1 cellular context compared by ENCODE assay signal in the genomic region with DNA sequence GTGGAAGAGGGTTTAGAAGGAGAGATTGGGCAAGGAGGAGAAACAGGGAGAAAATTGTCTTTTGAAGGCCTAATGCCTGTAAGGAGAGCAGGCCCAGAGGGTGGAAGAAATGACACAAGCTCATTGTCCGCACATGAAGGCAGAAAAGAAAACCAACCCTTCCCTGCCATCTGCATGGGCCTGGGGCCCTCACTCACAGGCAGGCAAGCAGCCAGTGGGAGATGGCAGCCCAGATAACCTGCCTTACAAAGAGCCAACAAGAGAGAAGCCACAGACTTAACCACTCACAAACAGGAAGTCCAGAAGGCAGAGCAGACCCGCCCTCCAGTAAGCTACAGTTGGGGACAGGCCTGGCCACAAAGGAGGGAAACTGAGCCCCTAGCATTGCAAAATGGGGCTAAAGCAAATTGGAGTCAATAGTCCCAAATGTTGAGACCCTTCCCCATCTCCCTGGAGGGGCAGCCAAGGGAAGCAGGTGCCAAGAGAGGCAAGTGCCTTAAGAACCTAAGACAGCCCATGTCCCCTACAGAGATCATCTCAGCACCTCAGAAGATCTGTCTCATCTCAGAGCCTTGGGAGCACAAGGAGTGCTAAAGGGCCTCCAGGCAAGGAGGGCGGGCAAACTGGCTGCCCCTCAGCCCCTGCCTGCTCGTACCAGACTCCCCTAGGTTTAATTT.
A peak's percentile ranks its signal among the peaks of the same experiment; 100 is the strongest.
TF ChIP-seq lines count a peak whose summit lies in the region.

No MANE protein-coding gene starts in this region.

TF ChIP-seq in K562, 482 proteins besides CTCF, POLR2A, EP300 and RAD21 (continued from another document and continues in another):
- TF ChIP-seq, protein P1, sequence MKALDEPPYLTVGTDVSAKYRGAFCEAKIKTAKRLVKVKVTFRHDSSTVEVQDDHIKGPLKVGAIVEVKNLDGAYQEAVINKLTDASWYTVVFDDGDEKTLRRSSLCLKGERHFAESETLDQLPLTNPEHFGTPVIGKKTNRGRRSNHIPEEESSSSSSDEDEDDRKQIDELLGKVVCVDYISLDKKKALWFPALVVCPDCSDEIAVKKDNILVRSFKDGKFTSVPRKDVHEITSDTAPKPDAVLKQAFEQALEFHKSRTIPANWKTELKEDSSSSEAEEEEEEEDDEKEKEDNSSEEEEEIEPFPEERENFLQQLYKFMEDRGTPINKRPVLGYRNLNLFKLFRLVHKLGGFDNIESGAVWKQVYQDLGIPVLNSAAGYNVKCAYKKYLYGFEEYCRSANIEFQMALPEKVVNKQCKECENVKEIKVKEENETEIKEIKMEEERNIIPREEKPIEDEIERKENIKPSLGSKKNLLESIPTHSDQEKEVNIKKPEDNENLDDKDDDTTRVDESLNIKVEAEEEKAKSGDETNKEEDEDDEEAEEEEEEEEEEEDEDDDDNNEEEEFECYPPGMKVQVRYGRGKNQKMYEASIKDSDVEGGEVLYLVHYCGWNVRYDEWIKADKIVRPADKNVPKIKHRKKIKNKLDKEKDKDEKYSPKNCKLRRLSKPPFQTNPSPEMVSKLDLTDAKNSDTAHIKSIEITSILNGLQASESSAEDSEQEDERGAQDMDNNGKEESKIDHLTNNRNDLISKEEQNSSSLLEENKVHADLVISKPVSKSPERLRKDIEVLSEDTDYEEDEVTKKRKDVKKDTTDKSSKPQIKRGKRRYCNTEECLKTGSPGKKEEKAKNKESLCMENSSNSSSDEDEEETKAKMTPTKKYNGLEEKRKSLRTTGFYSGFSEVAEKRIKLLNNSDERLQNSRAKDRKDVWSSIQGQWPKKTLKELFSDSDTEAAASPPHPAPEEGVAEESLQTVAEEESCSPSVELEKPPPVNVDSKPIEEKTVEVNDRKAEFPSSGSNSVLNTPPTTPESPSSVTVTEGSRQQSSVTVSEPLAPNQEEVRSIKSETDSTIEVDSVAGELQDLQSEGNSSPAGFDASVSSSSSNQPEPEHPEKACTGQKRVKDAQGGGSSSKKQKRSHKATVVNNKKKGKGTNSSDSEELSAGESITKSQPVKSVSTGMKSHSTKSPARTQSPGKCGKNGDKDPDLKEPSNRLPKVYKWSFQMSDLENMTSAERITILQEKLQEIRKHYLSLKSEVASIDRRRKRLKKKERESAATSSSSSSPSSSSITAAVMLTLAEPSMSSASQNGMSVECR (CRISPR knock-in tag; IDR thresholded peaks at IDR 0.05): 0 out of 2 replicates have a peak, but pooled peaks have one; percentile 14
- TF ChIP-seq, protein P2, sequence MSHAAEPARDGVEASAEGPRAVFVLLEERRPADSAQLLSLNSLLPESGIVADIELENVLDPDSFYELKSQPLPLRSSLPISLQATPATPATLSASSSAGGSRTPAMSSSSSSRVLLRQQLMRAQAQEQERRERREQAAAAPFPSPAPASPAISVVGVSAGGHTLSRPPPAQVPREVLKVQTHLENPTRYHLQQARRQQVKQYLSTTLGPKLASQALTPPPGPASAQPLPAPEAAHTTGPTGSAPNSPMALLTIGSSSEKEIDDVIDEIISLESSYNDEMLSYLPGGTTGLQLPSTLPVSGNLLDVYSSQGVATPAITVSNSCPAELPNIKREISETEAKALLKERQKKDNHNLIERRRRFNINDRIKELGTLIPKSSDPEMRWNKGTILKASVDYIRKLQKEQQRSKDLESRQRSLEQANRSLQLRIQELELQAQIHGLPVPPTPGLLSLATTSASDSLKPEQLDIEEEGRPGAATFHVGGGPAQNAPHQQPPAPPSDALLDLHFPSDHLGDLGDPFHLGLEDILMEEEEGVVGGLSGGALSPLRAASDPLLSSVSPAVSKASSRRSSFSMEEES (CRISPR knock-in tag; IDR thresholded peaks at IDR 0.05): no peak
- TF ChIP-seq ZBTB11 (CRISPR knock-in tag; IDR thresholded peaks at IDR 0.05): no peak; a peak in 1 of 6 replicates
- peak in 1 of 2 experiments; percentile 46; a peak in 1 of 4 replicates for TF ChIP-seq TBL1XR1 (IDR thresholded peaks at IDR 0.05; ENCODE audit: low read length in 2 of 2)
- peak; percentile 61 for TF ChIP-seq SUPT5H (IDR thresholded peaks at IDR 0.05)
- peak; percentile 74 for TF ChIP-seq SOX6 (IDR thresholded peaks at IDR 0.05)
- no peak for TF ChIP-seq ZFP30 (CRISPR knock-in tag; IDR thresholded peaks at IDR 0.05; ENCODE audit: borderline replicate concordance)
- TF ChIP-seq MTA1 (IDR thresholded peaks at IDR 0.05; ENCODE audit: borderline replicate concordance): peak; percentile 36; the same call in 1 of the 2 replicates
- peak in 1 of 2 experiments; percentile 50; a peak in 1 of 4 replicates for TF ChIP-seq SRF (CRISPR knock-in tag; IDR thresholded peaks at IDR 0.05)
- TF ChIP-seq ZNF644 (tag; IDR thresholded peaks at IDR 0.05; ENCODE audit: low read depth): peak; percentile 40
- TF ChIP-seq, protein P3, sequence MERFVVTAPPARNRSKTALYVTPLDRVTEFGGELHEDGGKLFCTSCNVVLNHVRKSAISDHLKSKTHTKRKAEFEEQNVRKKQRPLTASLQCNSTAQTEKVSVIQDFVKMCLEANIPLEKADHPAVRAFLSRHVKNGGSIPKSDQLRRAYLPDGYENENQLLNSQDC (CRISPR knock-in tag; IDR thresholded peaks at IDR 0.05): no peak
- TF ChIP-seq ZNF146 (CRISPR knock-in tag; IDR thresholded peaks at IDR 0.05; ENCODE audit: unreplicated experiment): no peak
- TF ChIP-seq SFPQ (IDR thresholded peaks at IDR 0.05; ENCODE audit: low read depth, low read length): no peak
- TF ChIP-seq, protein P4, sequence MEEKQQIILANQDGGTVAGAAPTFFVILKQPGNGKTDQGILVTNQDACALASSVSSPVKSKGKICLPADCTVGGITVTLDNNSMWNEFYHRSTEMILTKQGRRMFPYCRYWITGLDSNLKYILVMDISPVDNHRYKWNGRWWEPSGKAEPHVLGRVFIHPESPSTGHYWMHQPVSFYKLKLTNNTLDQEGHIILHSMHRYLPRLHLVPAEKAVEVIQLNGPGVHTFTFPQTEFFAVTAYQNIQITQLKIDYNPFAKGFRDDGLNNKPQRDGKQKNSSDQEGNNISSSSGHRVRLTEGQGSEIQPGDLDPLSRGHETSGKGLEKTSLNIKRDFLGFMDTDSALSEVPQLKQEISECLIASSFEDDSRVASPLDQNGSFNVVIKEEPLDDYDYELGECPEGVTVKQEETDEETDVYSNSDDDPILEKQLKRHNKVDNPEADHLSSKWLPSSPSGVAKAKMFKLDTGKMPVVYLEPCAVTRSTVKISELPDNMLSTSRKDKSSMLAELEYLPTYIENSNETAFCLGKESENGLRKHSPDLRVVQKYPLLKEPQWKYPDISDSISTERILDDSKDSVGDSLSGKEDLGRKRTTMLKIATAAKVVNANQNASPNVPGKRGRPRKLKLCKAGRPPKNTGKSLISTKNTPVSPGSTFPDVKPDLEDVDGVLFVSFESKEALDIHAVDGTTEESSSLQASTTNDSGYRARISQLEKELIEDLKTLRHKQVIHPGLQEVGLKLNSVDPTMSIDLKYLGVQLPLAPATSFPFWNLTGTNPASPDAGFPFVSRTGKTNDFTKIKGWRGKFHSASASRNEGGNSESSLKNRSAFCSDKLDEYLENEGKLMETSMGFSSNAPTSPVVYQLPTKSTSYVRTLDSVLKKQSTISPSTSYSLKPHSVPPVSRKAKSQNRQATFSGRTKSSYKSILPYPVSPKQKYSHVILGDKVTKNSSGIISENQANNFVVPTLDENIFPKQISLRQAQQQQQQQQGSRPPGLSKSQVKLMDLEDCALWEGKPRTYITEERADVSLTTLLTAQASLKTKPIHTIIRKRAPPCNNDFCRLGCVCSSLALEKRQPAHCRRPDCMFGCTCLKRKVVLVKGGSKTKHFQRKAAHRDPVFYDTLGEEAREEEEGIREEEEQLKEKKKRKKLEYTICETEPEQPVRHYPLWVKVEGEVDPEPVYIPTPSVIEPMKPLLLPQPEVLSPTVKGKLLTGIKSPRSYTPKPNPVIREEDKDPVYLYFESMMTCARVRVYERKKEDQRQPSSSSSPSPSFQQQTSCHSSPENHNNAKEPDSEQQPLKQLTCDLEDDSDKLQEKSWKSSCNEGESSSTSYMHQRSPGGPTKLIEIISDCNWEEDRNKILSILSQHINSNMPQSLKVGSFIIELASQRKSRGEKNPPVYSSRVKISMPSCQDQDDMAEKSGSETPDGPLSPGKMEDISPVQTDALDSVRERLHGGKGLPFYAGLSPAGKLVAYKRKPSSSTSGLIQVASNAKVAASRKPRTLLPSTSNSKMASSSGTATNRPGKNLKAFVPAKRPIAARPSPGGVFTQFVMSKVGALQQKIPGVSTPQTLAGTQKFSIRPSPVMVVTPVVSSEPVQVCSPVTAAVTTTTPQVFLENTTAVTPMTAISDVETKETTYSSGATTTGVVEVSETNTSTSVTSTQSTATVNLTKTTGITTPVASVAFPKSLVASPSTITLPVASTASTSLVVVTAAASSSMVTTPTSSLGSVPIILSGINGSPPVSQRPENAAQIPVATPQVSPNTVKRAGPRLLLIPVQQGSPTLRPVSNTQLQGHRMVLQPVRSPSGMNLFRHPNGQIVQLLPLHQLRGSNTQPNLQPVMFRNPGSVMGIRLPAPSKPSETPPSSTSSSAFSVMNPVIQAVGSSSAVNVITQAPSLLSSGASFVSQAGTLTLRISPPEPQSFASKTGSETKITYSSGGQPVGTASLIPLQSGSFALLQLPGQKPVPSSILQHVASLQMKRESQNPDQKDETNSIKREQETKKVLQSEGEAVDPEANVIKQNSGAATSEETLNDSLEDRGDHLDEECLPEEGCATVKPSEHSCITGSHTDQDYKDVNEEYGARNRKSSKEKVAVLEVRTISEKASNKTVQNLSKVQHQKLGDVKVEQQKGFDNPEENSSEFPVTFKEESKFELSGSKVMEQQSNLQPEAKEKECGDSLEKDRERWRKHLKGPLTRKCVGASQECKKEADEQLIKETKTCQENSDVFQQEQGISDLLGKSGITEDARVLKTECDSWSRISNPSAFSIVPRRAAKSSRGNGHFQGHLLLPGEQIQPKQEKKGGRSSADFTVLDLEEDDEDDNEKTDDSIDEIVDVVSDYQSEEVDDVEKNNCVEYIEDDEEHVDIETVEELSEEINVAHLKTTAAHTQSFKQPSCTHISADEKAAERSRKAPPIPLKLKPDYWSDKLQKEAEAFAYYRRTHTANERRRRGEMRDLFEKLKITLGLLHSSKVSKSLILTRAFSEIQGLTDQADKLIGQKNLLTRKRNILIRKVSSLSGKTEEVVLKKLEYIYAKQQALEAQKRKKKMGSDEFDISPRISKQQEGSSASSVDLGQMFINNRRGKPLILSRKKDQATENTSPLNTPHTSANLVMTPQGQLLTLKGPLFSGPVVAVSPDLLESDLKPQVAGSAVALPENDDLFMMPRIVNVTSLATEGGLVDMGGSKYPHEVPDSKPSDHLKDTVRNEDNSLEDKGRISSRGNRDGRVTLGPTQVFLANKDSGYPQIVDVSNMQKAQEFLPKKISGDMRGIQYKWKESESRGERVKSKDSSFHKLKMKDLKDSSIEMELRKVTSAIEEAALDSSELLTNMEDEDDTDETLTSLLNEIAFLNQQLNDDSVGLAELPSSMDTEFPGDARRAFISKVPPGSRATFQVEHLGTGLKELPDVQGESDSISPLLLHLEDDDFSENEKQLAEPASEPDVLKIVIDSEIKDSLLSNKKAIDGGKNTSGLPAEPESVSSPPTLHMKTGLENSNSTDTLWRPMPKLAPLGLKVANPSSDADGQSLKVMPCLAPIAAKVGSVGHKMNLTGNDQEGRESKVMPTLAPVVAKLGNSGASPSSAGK (IDR thresholded peaks at IDR 0.05): 0 out of 2 replicates have a peak, but pooled peaks have one; percentile 7
- no peak for TF ChIP-seq TFAM (CRISPR knock-in tag; conservative IDR thresholded peaks at IDR 0.05)
- 0 out of 2 replicates have a peak, but pooled peaks have one; percentile 18 for TF ChIP-seq MEF2D (tag; conservative IDR thresholded peaks at IDR 0.05; ENCODE audit: low read depth)
- peak; percentile 40; the same call in 1 of the 2 replicates for TF ChIP-seq JUND (IDR thresholded peaks at IDR 0.05; ENCODE audit: borderline replicate concordance, low read depth, low read length)
- TF ChIP-seq JUND (tag; IDR thresholded peaks at IDR 0.05; ENCODE audit: borderline replicate concordance, low read depth, low read length): peak; percentile 67; the same call in 2 of the 3 replicates
- peak; percentile 37 to 75; a peak in 3 of 4 replicates for TF ChIP-seq MLLT1 (IDR thresholded peaks at IDR 0.05)
